8 cellular contexts compared by ENCODE assay signal in genomic region chr12:123389560-123390351, GRCh38. TPM values are rescaled to one million over a fixed set of nuclear protein-coding genes. Genes with fewer than 3 reads are reported as not detected.
DNase-seq lines count a peak whose midpoint lies in the region; ATAC-seq, FAIRE-seq and TF ChIP-seq lines count a peak whose summit lies in the region.

No MANE protein-coding gene starts in this region.

- H3F3A ChIP-seq in PC-3 (ENCODE audit: low read length, unreplicated experiment): no peaks in the 10 kb centered on the region

- peak overlapping the region; percentile 92 for H3K4me3 ChIP-seq in PC-3 (ENCODE audit: low read length)
- H3K4me3 ChIP-seq in ascending aorta: peak overlapping the region; percentile 84 to 89
- H3K4me3 ChIP-seq in iPS-18c (ENCODE audit: insufficient read depth, low read depth, low read length): peak overlapping the region; percentile 71
- peak overlapping the region; percentile 70 to 90 for H3K4me3 ChIP-seq in small intestine (ENCODE audit: low read depth in 1 of 2, low read length in 2 of 2)

- peak; percentile 46 for DNase-seq in Caki2 (ENCODE audit: low read depth)
- peak; percentile 60 for DNase-seq in PC-3
- no peak for DNase-seq in ascending aorta (ENCODE audit: low spot score in 2 of 2)
- peak; percentile 68 for DNase-seq in small intestine
- DNase-seq in foreskin melanocyte: no peak
- no peak for DNase-seq in A172 (ENCODE audit: low spot score)

- ATAC-seq in GM21529 (IDR thresholded peaks at IDR 0.05; ENCODE audit: unreplicated experiment): peak; percentile 25
- peak; percentile 33 for ATAC-seq in PC-3

- H3K79me2 ChIP-seq in PC-3 (ENCODE audit: low read length): peaks cover 74% of the 10 kb centered on the region

- H3K36me3 ChIP-seq in PC-3 (ENCODE audit: low read depth, low read length): peaks cover 26% of the 10 kb centered on the region; the same call in 1 of the 2 replicates
- peaks cover 33 to 42% of the 10 kb centered on the region in 2 donors for H3K36me3 ChIP-seq in ascending aorta
- H3K36me3 ChIP-seq in small intestine (ENCODE audit: control insufficient read depth in 2 of 2, insufficient read depth in 2 of 2, low read length in 2 of 2): peaks cover 5 to 11% of the 10 kb centered on the region in 2 donors

- H2AFZ ChIP-seq in PC-3 (ENCODE audit: low read length): peak overlapping the region; percentile 82

- CTCF ChIA-PET in PC-3 (lab: Charles Lee): no interaction called here

- peak overlapping the region; percentile 91 for H3K4me2 ChIP-seq in PC-3 (ENCODE audit: low read length)

- WGBS in small intestine, 3 donors: 4 to 5% (median 5%) methylated on average over 40 to 66 of the region's 66 CpGs

- H3K27ac ChIP-seq in PC-3 (ENCODE audit: low read length) (peak overlapping the region; percentile 36), ascending aorta (peak overlapping the region; percentile 75 to 84), small intestine (ENCODE audit: low read depth in 1 of 2, low read length in 1 of 2) (peak overlapping the region; percentile 74 to 90)

- H3K4me1 ChIP-seq in PC-3 (ENCODE audit: insufficient read depth, low read length) (peaks cover 23% of the 10 kb centered on the region), ascending aorta (peaks cover 8 to 40% of the 10 kb centered on the region in 2 donors), small intestine (ENCODE audit: control insufficient read depth in 2 of 2, insufficient read depth in 1 of 2, low read depth in 1 of 2, low read length in 1 of 2) (peaks cover 3 to 4% of the 10 kb centered on the region in 2 donors)

- intact Hi-C loops in PC-3 (cut with micrococcal nuclease) (no loop called here), ascending aorta (cut with DNase I) (loop anchor here (2.0 to 10.0 kb wide), 3 partner anchors 21 to 1035 kb away; no protein-coding TSS in a partner anchor)

- no TSS peak for BruUV-seq in PC-3 (replicated peaks; lab: Mats Ljungman, UMichigan)

- in situ Hi-C loops in Caki2 (cut with HindIII; ENCODE audit: low pct_unique_long_range_greater_than_20kb, low sequenced_read_pairs): no loop called here

- TF ChIP-seq CTCF in PC-3 (conservative IDR thresholded peaks at IDR 0.05; ENCODE audit: low read depth, low read length) (no peak), ascending aorta (IDR thresholded peaks at IDR 0.05) (no peak)

- H3K9me3 ChIP-seq in PC-3 (ENCODE audit: low read length) (no peaks in the 10 kb centered on the region), ascending aorta (no peaks in the 10 kb centered on the region), iPS-18c (ENCODE audit: control insufficient read depth, insufficient read depth, low read length) (no peaks in the 10 kb centered on the region), small intestine (ENCODE audit: control insufficient read depth, low read depth) (no peaks in the 10 kb centered on the region)

- peak overlapping the region; percentile 83 for H3K9ac ChIP-seq in PC-3 (ENCODE audit: low read length)

- POLR2A ChIA-PET in PC-3 (lab: Charles Lee; ENCODE audit: unreplicated experiment): no interaction called here

- no peaks in the 10 kb centered on the region for H4K20me1 ChIP-seq in PC-3 (ENCODE audit: low read length)

- no peaks in the 10 kb centered on the region for H3K27me3 ChIP-seq in PC-3 (ENCODE audit: low read length)
- no peaks in the 10 kb centered on the region for H3K27me3 ChIP-seq in ascending aorta
- H3K27me3 ChIP-seq in small intestine (ENCODE audit: control insufficient read depth in 2 of 2, insufficient read depth in 2 of 2, low read length in 2 of 2): no peaks in the 10 kb centered on the region

- FAIRE-seq in small intestine (lab: Jason Lieb, UNC): no peak

- no peaks in the 10 kb centered on the region for H3K9me2 ChIP-seq in PC-3 (replicated peaks; ENCODE audit: low read length)

RNA-seq across cellular contexts. Expression of gene KMT5A, which starts 5.8 kb away (rescaled TPM):
- total RNA-seq in Caki2 (2014; rRNA removed; shearing (Covaris generic); ENCODE audit: low replicate concordance): 39.7 and 49.1 TPM in 2 replicates
- total RNA-seq in PC-3 (2014; rRNA removed) (59.3 and 73.5 TPM in 2 replicates), ascending aorta (16.8 TPM)
- polyA plus RNA-seq in small intestine: 10 to 100 TPM; 14.3 to 21.8 (median 15.4) TPM
- total RNA-seq in A172 (2014; rRNA removed; shearing (Covaris generic)): 62.4 and 63.7 TPM in 2 replicates

RNA-seq across cellular contexts. Expression of gene SBNO1, which starts 25.1 kb away (rescaled TPM):
- total RNA-seq in Caki2 (2014; rRNA removed; shearing (Covaris generic); ENCODE audit: low replicate concordance): 7.6 and 9.4 TPM in 2 replicates
- total RNA-seq in PC-3 (2014; rRNA removed) (23.3 and 25.3 TPM in 2 replicates), ascending aorta (9.8 TPM)
- polyA plus RNA-seq in small intestine: 1 to 10 TPM; 5.1 to 7.0 (median 6.0) TPM
- total RNA-seq in A172 (2014; rRNA removed; shearing (Covaris generic)): 26.8 and 39.2 TPM in 2 replicates

RNA-seq across cellular contexts. Expression of gene RILPL2, which starts 46.7 kb away (rescaled TPM):
- total RNA-seq in Caki2 (2014; rRNA removed; shearing (Covaris generic); ENCODE audit: low replicate concordance): 3.7 and 5.6 TPM in 2 replicates
- total RNA-seq in PC-3 (2014; rRNA removed): 2.2 and 3.2 TPM in 2 replicates
- 7.2 TPM for total RNA-seq in ascending aorta
- polyA plus RNA-seq in small intestine: 1 to 10 TPM in 2 of 3 donors, under 1 TPM in 1; 0.45 to 5.1 (median 2.7) TPM
- 3.6 and 3.9 TPM in 2 replicates for total RNA-seq in A172 (2014; rRNA removed; shearing (Covaris generic))

Comparison
In these comparisons a context has a peak if more than half of its experiments do, and no peak if none do; other contexts are left out.
1. DNase-seq: peak in Caki2 (single experiment), PC-3 (single experiment) and small intestine (single experiment); none in ascending aorta (0 of 2), foreskin melanocyte (single experiment) and A172 (single experiment).
2. Peak in every context shown above with its lines, with median percentiles within 50 percentile points of each other: H3K27ac ChIP-seq and H3K4me3 ChIP-seq.